1 cellular context compared by ENCODE assay signal in genomic region chr12:103838254-103838914, GRCh38.
TF ChIP-seq lines count a peak whose summit lies in the region.

No MANE protein-coding gene starts in this region.

TF ChIP-seq in HepG2, 621 proteins besides CTCF, POLR2A, EP300 and RAD21 (continued from another document and continues in another):
- TF ChIP-seq DPF2 (CRISPR knock-in tag; IDR thresholded peaks at IDR 0.05; ENCODE audit: borderline replicate concordance, low read depth): peak; percentile 90
- TF ChIP-seq HNF4G (IDR thresholded peaks at IDR 0.05; ENCODE audit: borderline replicate concordance, low read depth, low read length): peak; percentile 69
- no peak; the same call in 1 of the 2 replicates for TF ChIP-seq HNF4G (CRISPR knock-in tag; IDR thresholded peaks at IDR 0.05; ENCODE audit: borderline replicate concordance, low read depth)
- peak; percentile 64; the same call in 1 of the 2 replicates for TF ChIP-seq TARDBP (CRISPR knock-in tag; IDR thresholded peaks at IDR 0.05)
- TF ChIP-seq SOX13 (IDR thresholded peaks at IDR 0.05): peak; percentile 27; the same call in 1 of the 2 replicates
- TF ChIP-seq SOX13 (CRISPR knock-in tag; conservative IDR thresholded peaks at IDR 0.05 in 1 of 2, IDR thresholded peaks at IDR 0.05 in 1 of 2): peak in 1 of 2 experiments; percentile 88; a peak in 2 of 4 replicates
- TF ChIP-seq NONO (IDR thresholded peaks at IDR 0.05): no peak
- TF ChIP-seq NONO (CRISPR knock-in tag; conservative IDR thresholded peaks at IDR 0.05): peak; percentile 60
- peak; percentile 93; the same call in 1 of the 2 replicates for TF ChIP-seq CHD4 (IDR thresholded peaks at IDR 0.05; ENCODE audit: borderline replicate concordance, low read length)
- peak; percentile 61; the same call in 1 of the 2 replicates for TF ChIP-seq KDM1A (CRISPR knock-in tag; IDR thresholded peaks at IDR 0.05)
- peak; percentile 91 for TF ChIP-seq HMG20A (CRISPR knock-in tag; IDR thresholded peaks at IDR 0.05; ENCODE audit: borderline replicate concordance)
- 0 out of 2 replicates have a peak, but pooled peaks have one; percentile 47 for TF ChIP-seq ADNP (CRISPR knock-in tag; IDR thresholded peaks at IDR 0.05)
- TF ChIP-seq HDAC2 (CRISPR knock-in tag; IDR thresholded peaks at IDR 0.05): peak; percentile 76
- no peak for TF ChIP-seq ZNF552 (CRISPR knock-in tag; IDR thresholded peaks at IDR 0.05; ENCODE audit: borderline replicate concordance)
- no peak for TF ChIP-seq BRD4 (CRISPR knock-in tag; IDR thresholded peaks at IDR 0.05)
- TF ChIP-seq BCL6 (CRISPR knock-in tag; IDR thresholded peaks at IDR 0.05): peak; percentile 96
- TF ChIP-seq ZBTB20 (CRISPR knock-in tag; IDR thresholded peaks at IDR 0.05; ENCODE audit: borderline replicate concordance, low read depth): no peak
- peak; percentile 98 for TF ChIP-seq FOXA1 (IDR thresholded peaks at IDR 0.05)
- TF ChIP-seq FOXA1 (CRISPR knock-in tag; IDR thresholded peaks at IDR 0.05): peak; percentile 84
- TF ChIP-seq SMARCC2 (IDR thresholded peaks at IDR 0.05): peak; percentile 58; the same call in 1 of the 2 replicates
- TF ChIP-seq TEAD3 (CRISPR knock-in tag; optimal IDR thresholded peaks at IDR 0.05; ENCODE audit: borderline replicate concordance): peak; percentile 80
- TF ChIP-seq ZNF792 (CRISPR knock-in tag; IDR thresholded peaks at IDR 0.05): 0 out of 2 replicates have a peak, but pooled peaks have one; percentile 56
- peak; percentile 89 for TF ChIP-seq NFIC (IDR thresholded peaks at IDR 0.05; ENCODE audit: low read length)
- TF ChIP-seq ASH2L (IDR thresholded peaks at IDR 0.05; ENCODE audit: insufficient read length, low read depth, low read length): peak; percentile 31
- peak; percentile 81 for TF ChIP-seq CREM (IDR thresholded peaks at IDR 0.05)
- TF ChIP-seq CREM (CRISPR knock-in tag; IDR thresholded peaks at IDR 0.05): no peak
- TF ChIP-seq SP5 (CRISPR knock-in tag; IDR thresholded peaks at IDR 0.05; ENCODE audit: borderline replicate concordance, low read depth): peak; percentile 63
- TF ChIP-seq, protein P1, sequence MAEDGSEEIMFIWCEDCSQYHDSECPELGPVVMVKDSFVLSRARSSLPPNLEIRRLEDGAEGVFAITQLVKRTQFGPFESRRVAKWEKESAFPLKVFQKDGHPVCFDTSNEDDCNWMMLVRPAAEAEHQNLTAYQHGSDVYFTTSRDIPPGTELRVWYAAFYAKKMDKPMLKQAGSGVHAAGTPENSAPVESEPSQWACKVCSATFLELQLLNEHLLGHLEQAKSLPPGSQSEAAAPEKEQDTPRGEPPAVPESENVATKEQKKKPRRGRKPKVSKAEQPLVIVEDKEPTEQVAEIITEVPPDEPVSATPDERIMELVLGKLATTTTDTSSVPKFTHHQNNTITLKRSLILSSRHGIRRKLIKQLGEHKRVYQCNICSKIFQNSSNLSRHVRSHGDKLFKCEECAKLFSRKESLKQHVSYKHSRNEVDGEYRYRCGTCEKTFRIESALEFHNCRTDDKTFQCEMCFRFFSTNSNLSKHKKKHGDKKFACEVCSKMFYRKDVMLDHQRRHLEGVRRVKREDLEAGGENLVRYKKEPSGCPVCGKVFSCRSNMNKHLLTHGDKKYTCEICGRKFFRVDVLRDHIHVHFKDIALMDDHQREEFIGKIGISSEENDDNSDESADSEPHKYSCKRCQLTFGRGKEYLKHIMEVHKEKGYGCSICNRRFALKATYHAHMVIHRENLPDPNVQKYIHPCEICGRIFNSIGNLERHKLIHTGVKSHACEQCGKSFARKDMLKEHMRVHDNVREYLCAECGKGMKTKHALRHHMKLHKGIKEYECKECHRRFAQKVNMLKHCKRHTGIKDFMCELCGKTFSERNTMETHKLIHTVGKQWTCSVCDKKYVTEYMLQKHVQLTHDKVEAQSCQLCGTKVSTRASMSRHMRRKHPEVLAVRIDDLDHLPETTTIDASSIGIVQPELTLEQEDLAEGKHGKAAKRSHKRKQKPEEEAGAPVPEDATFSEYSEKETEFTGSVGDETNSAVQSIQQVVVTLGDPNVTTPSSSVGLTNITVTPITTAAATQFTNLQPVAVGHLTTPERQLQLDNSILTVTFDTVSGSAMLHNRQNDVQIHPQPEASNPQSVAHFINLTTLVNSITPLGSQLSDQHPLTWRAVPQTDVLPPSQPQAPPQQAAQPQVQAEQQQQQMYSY (CRISPR knock-in tag; IDR thresholded peaks at IDR 0.05): no peak
- TF ChIP-seq STAT5B (CRISPR knock-in tag; IDR thresholded peaks at IDR 0.05): peak; percentile 25; the same call in 1 of the 2 replicates
- TF ChIP-seq HHEX (CRISPR knock-in tag; IDR thresholded peaks at IDR 0.05): peak; percentile 92
- peak; percentile 73 for TF ChIP-seq TCF7 (IDR thresholded peaks at IDR 0.05; ENCODE audit: low read depth)
- TF ChIP-seq, protein P2, sequence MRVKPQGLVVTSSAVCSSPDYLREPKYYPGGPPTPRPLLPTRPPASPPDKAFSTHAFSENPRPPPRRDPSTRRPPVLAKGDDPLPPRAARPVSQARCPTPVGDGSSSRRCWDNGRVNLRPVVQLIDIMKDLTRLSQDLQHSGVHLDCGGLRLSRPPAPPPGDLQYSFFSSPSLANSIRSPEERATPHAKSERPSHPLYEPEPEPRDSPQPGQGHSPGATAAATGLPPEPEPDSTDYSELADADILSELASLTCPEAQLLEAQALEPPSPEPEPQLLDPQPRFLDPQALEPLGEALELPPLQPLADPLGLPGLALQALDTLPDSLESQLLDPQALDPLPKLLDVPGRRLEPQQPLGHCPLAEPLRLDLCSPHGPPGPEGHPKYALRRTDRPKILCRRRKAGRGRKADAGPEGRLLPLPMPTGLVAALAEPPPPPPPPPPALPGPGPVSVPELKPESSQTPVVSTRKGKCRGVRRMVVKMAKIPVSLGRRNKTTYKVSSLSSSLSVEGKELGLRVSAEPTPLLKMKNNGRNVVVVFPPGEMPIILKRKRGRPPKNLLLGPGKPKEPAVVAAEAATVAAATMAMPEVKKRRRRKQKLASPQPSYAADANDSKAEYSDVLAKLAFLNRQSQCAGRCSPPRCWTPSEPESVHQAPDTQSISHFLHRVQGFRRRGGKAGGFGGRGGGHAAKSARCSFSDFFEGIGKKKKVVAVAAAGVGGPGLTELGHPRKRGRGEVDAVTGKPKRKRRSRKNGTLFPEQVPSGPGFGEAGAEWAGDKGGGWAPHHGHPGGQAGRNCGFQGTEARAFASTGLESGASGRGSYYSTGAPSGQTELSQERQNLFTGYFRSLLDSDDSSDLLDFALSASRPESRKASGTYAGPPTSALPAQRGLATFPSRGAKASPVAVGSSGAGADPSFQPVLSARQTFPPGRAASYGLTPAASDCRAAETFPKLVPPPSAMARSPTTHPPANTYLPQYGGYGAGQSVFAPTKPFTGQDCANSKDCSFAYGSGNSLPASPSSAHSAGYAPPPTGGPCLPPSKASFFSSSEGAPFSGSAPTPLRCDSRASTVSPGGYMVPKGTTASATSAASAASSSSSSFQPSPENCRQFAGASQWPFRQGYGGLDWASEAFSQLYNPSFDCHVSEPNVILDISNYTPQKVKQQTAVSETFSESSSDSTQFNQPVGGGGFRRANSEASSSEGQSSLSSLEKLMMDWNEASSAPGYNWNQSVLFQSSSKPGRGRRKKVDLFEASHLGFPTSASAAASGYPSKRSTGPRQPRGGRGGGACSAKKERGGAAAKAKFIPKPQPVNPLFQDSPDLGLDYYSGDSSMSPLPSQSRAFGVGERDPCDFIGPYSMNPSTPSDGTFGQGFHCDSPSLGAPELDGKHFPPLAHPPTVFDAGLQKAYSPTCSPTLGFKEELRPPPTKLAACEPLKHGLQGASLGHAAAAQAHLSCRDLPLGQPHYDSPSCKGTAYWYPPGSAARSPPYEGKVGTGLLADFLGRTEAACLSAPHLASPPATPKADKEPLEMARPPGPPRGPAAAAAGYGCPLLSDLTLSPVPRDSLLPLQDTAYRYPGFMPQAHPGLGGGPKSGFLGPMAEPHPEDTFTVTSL (CRISPR knock-in tag; IDR thresholded peaks at IDR 0.05; ENCODE audit: borderline replicate concordance): peak; percentile 93; the same call in 1 of the 2 replicates
- TF ChIP-seq ZNF629 (CRISPR knock-in tag; conservative IDR thresholded peaks at IDR 0.05): peak; percentile 97
- TF ChIP-seq ATF2 (CRISPR knock-in tag; IDR thresholded peaks at IDR 0.05): peak; percentile 68; the same call in 1 of the 2 replicates
- TF ChIP-seq NR2F1 (CRISPR knock-in tag; IDR thresholded peaks at IDR 0.05): peak in 1 of 2 experiments; percentile 88; a peak in 2 of 4 replicates
- TF ChIP-seq, protein P3, sequence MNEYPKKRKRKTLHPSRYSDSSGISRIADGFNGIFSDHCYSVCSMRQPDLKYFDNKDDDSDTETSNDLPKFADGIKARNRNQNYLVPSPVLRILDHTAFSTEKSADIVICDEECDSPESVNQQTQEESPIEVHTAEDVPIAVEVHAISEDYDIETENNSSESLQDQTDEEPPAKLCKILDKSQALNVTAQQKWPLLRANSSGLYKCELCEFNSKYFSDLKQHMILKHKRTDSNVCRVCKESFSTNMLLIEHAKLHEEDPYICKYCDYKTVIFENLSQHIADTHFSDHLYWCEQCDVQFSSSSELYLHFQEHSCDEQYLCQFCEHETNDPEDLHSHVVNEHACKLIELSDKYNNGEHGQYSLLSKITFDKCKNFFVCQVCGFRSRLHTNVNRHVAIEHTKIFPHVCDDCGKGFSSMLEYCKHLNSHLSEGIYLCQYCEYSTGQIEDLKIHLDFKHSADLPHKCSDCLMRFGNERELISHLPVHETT (CRISPR knock-in tag; conservative IDR thresholded peaks at IDR 0.05): no peak
- TF ChIP-seq FOXA3 (CRISPR knock-in tag; IDR thresholded peaks at IDR 0.05): peak; percentile 95
- TF ChIP-seq, protein P4, sequence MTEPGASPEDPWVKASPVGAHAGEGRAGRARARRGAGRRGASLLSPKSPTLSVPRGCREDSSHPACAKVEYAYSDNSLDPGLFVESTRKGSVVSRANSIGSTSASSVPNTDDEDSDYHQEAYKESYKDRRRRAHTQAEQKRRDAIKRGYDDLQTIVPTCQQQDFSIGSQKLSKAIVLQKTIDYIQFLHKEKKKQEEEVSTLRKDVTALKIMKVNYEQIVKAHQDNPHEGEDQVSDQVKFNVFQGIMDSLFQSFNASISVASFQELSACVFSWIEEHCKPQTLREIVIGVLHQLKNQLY (CRISPR knock-in tag; IDR thresholded peaks at IDR 0.05): peak; percentile 68; the same call in 1 of the 2 replicates
- TF ChIP-seq, protein P5, sequence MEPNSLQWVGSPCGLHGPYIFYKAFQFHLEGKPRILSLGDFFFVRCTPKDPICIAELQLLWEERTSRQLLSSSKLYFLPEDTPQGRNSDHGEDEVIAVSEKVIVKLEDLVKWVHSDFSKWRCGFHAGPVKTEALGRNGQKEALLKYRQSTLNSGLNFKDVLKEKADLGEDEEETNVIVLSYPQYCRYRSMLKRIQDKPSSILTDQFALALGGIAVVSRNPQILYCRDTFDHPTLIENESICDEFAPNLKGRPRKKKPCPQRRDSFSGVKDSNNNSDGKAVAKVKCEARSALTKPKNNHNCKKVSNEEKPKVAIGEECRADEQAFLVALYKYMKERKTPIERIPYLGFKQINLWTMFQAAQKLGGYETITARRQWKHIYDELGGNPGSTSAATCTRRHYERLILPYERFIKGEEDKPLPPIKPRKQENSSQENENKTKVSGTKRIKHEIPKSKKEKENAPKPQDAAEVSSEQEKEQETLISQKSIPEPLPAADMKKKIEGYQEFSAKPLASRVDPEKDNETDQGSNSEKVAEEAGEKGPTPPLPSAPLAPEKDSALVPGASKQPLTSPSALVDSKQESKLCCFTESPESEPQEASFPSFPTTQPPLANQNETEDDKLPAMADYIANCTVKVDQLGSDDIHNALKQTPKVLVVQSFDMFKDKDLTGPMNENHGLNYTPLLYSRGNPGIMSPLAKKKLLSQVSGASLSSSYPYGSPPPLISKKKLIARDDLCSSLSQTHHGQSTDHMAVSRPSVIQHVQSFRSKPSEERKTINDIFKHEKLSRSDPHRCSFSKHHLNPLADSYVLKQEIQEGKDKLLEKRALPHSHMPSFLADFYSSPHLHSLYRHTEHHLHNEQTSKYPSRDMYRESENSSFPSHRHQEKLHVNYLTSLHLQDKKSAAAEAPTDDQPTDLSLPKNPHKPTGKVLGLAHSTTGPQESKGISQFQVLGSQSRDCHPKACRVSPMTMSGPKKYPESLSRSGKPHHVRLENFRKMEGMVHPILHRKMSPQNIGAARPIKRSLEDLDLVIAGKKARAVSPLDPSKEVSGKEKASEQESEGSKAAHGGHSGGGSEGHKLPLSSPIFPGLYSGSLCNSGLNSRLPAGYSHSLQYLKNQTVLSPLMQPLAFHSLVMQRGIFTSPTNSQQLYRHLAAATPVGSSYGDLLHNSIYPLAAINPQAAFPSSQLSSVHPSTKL (CRISPR knock-in tag; IDR thresholded peaks at IDR 0.05): peak; percentile 92
- TF ChIP-seq ZNF670 (CRISPR knock-in tag; IDR thresholded peaks at IDR 0.05; ENCODE audit: borderline replicate concordance): 0 out of 2 replicates have a peak, but pooled peaks have one; percentile 36
- TF ChIP-seq HMG20B (CRISPR knock-in tag; conservative IDR thresholded peaks at IDR 0.05): 0 out of 2 replicates have a peak, but pooled peaks have one; percentile 26
